In genomic region chr3:101351834-101352233, GRCh38 we compare ENCODE assay signal across 21 cellular contexts. TPM values are rescaled to one million over a fixed set of nuclear protein-coding genes. Genes with fewer than 3 reads are reported as not detected.
DNase-seq lines count a peak whose midpoint lies in the region; ATAC-seq and TF ChIP-seq lines count a peak whose summit lies in the region.
"Had no signal": no experiment of that assay in that cellular context is flagged by ENCODE, and none has a peak within 500 bp of the region (broad histone marks: within the 10 kb centered on the region; RNA-seq: fewer than 3 reads in every experiment).

No MANE protein-coding gene starts in this region.

- H4K20me1 ChIP-seq in GM23248 (ENCODE audit: insufficient read depth) (no peaks in the 10 kb centered on the region), OCI-LY3 (ENCODE audit: insufficient read depth, low read length) (no peaks in the 10 kb centered on the region), neural progenitor cell (ENCODE audit: low read depth) (no peaks in the 10 kb centered on the region)

- H3K27ac Mint-ChIP-seq in neural progenitor cell (no peak overlapping the region), immature natural killer cell (no peak overlapping the region)
- no peak overlapping the region for H3K27ac Mint-ChIP-seq in T-helper 2 cell treated with Interferon-gamma antibody and Interleukin-4, amounts not matched to agents 5 μg/mL and 100 μg/mL, for 36 hours
- H3K27ac Mint-ChIP-seq: activated naive CD4-positive, alpha-beta T cell treated with anti-CD3 and anti-CD28 coated beads, Interleukin-2, amount 10 ng/mL, durations not matched to agents 7 days and 5 days; activated T-cell treated with anti-CD3 and anti-CD28 coated beads, Interleukin-2, amount 50 U/mL, for 72 hours had no signal

- no peak overlapping the region for H3K9ac ChIP-seq in GM23248
- no peak overlapping the region for H3K9ac ChIP-seq in OCI-LY3 (ENCODE audit: low read length)
- H3K9ac ChIP-seq in neural progenitor cell = no peak overlapping the region

- H3K9me3 ChIP-seq in GM23248 (ENCODE audit: low read depth) (no peaks in the 10 kb centered on the region), OCI-LY3 (ENCODE audit: insufficient read depth, low read length) (no peaks in the 10 kb centered on the region), neural progenitor cell (ENCODE audit: low read depth) (no peaks in the 10 kb centered on the region)
- H3K9me3 ChIP-seq: neutrophil had no signal

- H3K79me2 ChIP-seq in GM23248 (ENCODE audit: insufficient read depth) = no peaks in the 10 kb centered on the region
- H3K79me2 ChIP-seq in OCI-LY3 (ENCODE audit: low read length) = no peaks in the 10 kb centered on the region
- no peaks in the 10 kb centered on the region for H3K79me2 ChIP-seq in neural progenitor cell (ENCODE audit: low read depth)

- in situ Hi-C loops in GM23248 (cut with MboI) = no loop called here

- H3K4me1 ChIP-seq in GM23248 (ENCODE audit: insufficient read depth) = no peaks in the 10 kb centered on the region
- no peaks in the 10 kb centered on the region for H3K4me1 ChIP-seq in OCI-LY3 (ENCODE audit: low read length)
- no peaks in the 10 kb centered on the region for H3K4me1 ChIP-seq in neural progenitor cell

- H3K4me1 Mint-ChIP-seq in neural progenitor cell = peaks cover 4% of the 10 kb centered on the region
- no peaks in the 10 kb centered on the region for H3K4me1 Mint-ChIP-seq in immature natural killer cell
- H3K4me1 Mint-ChIP-seq in T-helper 2 cell treated with Interferon-gamma antibody and Interleukin-4, amounts not matched to agents 5 μg/mL and 100 μg/mL, for 36 hours (ENCODE audit: low read depth) = peaks cover 2% of the 10 kb centered on the region
- H3K4me1 Mint-ChIP-seq: activated naive CD4-positive, alpha-beta T cell treated with anti-CD3 and anti-CD28 coated beads, Interleukin-2, amount 10 ng/mL, durations not matched to agents 7 days and 5 days had no signal

- H3F3A ChIP-seq in GM23248 (ENCODE audit: insufficient read depth) (no peaks in the 10 kb centered on the region), neural progenitor cell (ENCODE audit: low read depth) (no peaks in the 10 kb centered on the region)

- no peaks in the 10 kb centered on the region for H3K9me2 ChIP-seq in GM23248 (ENCODE audit: insufficient read depth)

- peaks cover 3% of the 10 kb centered on the region; the same call in 1 of the 2 replicates for H3K36me3 ChIP-seq in GM23248 (ENCODE audit: low read depth)
- peaks cover 2% of the 10 kb centered on the region for H3K36me3 ChIP-seq in OCI-LY3 (replicated peaks; ENCODE audit: low read depth, low read length)
- no peaks in the 10 kb centered on the region for H3K36me3 ChIP-seq in neural progenitor cell
- H3K36me3 ChIP-seq: neutrophil had no signal

- H3K9me3 Mint-ChIP-seq in neural progenitor cell = no peaks in the 10 kb centered on the region
- H3K9me3 Mint-ChIP-seq in immature natural killer cell = no peaks in the 10 kb centered on the region
- no peaks in the 10 kb centered on the region for H3K9me3 Mint-ChIP-seq in T-helper 2 cell treated with Interferon-gamma antibody and Interleukin-4, amounts not matched to agents 5 μg/mL and 100 μg/mL, for 36 hours
- H3K9me3 Mint-ChIP-seq: activated naive CD4-positive, alpha-beta T cell treated with anti-CD3 and anti-CD28 coated beads, Interleukin-2, amount 10 ng/mL, durations not matched to agents 7 days and 5 days; activated T-cell treated with anti-CD3 and anti-CD28 coated beads, Interleukin-2, amount 50 U/mL, for 72 hours; CD8-positive, alpha-beta T cell had no signal

- WGBS in GM23248 (ENCODE audit: low coverage in 1 of 2, low lambda C conversion rate in 2 of 2, missing lambda C conversion rate in 2 of 2), 2 experiments = 93 to 98% methylated on average over 1 of the region's 1 CpG

- H2AFZ ChIP-seq in GM23248 (no peak overlapping the region), OCI-LY3 (ENCODE audit: low read depth, low read length) (no peak overlapping the region), neural progenitor cell (replicated peaks) (no peak overlapping the region)

- no peak for ATAC-seq in GM19328 (IDR thresholded peaks at IDR 0.05; ENCODE audit: unreplicated experiment)
- ATAC-seq: activated T-cell treated with anti-CD3 and anti-CD28 coated beads, Interleukin-2, amount 50 U/mL, for 72 hours; CD8-positive, alpha-beta T cell had no signal

- H3K4me2 ChIP-seq in GM23248 (ENCODE audit: unreplicated experiment) = no peak overlapping the region
- H3K4me2 ChIP-seq in OCI-LY3 (ENCODE audit: low read length) = peak overlapping the region; percentile 12; the same call in 1 of the 2 replicates
- H3K4me2 ChIP-seq in neural progenitor cell = no peak overlapping the region
- H3K4me2 ChIP-seq: smooth muscle cell had no signal

- H3K27me3 Mint-ChIP-seq in neural progenitor cell (ENCODE audit: insufficient read depth, low read depth) (no peaks in the 10 kb centered on the region), immature natural killer cell (ENCODE audit: low read depth in 3 of 3) (peaks cover 0 to 3% (median 0%) of the 10 kb centered on the region in 3 donors)
- no peaks in the 10 kb centered on the region for H3K27me3 Mint-ChIP-seq in T-helper 2 cell treated with Interferon-gamma antibody and Interleukin-4, amounts not matched to agents 5 μg/mL and 100 μg/mL, for 36 hours (ENCODE audit: low read depth)
- H3K27me3 Mint-ChIP-seq: activated naive CD4-positive, alpha-beta T cell treated with anti-CD3 and anti-CD28 coated beads, Interleukin-2, amount 10 ng/mL, durations not matched to agents 7 days and 5 days had no signal

- peak; percentile 1 for DNase-seq in GM23248
- DNase-seq in choroid plexus epithelial cell (ENCODE audit: low read depth) = peak; percentile 12
- no peak for DNase-seq in neural progenitor cell (ENCODE audit: low spot score)
- no peak for DNase-seq in immature natural killer cell
- no peak for DNase-seq in T-helper 2 cell treated with Interferon-gamma antibody and Interleukin-4, amounts not matched to agents 5 μg/mL and 100 μg/mL, for 36 hours (ENCODE audit: low spot score)
- DNase-seq: activated naive CD4-positive, alpha-beta T cell treated with anti-CD3 and anti-CD28 coated beads, Interleukin-2, amount 10 ng/mL, durations not matched to agents 7 days and 5 days; CD8-positive, alpha-beta T cell; DMS53; kidney glomerular epithelial cell; NCI-H1436; NCI-H524 treated with DMSO at 0.1 percent for 48 hours; Right ventricle myocardium superior; stimulated activated CD4-positive, alpha-beta T cell treated with anti-CD3 and anti-CD28 coated beads, Interleukin-2, amount 100 ng/mL, for 48 hours; stimulated activated naive CD4-positive, alpha-beta T cell treated with Interleukin-2 at 50 U/mL for 16 hours; SW 1271 had no signal

- no peak overlapping the region for H3K4me3 ChIP-seq in GM23248
- H3K4me3 ChIP-seq in OCI-LY3 (ENCODE audit: low read length) = no peak overlapping the region
- no peak overlapping the region for H3K4me3 ChIP-seq in choroid plexus epithelial cell (ENCODE audit: low read depth, low read length)
- H3K4me3 ChIP-seq in neural progenitor cell = no peak overlapping the region
- H3K4me3 ChIP-seq: lung, smooth muscle cell had no signal

- H3K27me3 ChIP-seq in GM23248 (replicated peaks; ENCODE audit: insufficient read depth) = no peaks in the 10 kb centered on the region
- no peaks in the 10 kb centered on the region for H3K27me3 ChIP-seq in OCI-LY3 (ENCODE audit: low read depth, low read length)
- no peaks in the 10 kb centered on the region for H3K27me3 ChIP-seq in neural progenitor cell
- H3K27me3 ChIP-seq: neutrophil had no signal

- TF ChIP-seq CTCF in OCI-LY3 (IDR thresholded peaks at IDR 0.05; ENCODE audit: low read depth, low read length) (no peak), choroid plexus epithelial cell (conservative IDR thresholded peaks at IDR 0.05; ENCODE audit: low read depth, low read length) (no peak), neural progenitor cell (IDR thresholded peaks at IDR 0.05) (no peak)

- H3K27ac ChIP-seq in GM23248 = no peak overlapping the region
- no peak overlapping the region for H3K27ac ChIP-seq in OCI-LY3 (ENCODE audit: low read length)
- peak overlapping the region; percentile 15 for H3K27ac ChIP-seq in neural progenitor cell
- H3K27ac ChIP-seq: neutrophil had no signal

- peaks cover 12% of the 10 kb centered on the region for H3K36me3 Mint-ChIP-seq in neural progenitor cell
- H3K36me3 Mint-ChIP-seq in immature natural killer cell = peaks cover 0 to 24% (median 10%) of the 10 kb centered on the region in 3 donors
- H3K36me3 Mint-ChIP-seq in T-helper 2 cell treated with Interferon-gamma antibody and Interleukin-4, amounts not matched to agents 5 μg/mL and 100 μg/mL, for 36 hours (ENCODE audit: low read depth) = peaks cover 10% of the 10 kb centered on the region

- H3K4me3 Mint-ChIP-seq in neural progenitor cell (no peak overlapping the region), immature natural killer cell (no peak overlapping the region)
- H3K4me3 Mint-ChIP-seq in T-helper 2 cell treated with Interferon-gamma antibody and Interleukin-4, amounts not matched to agents 5 μg/mL and 100 μg/mL, for 36 hours = no peak overlapping the region
- H3K4me3 Mint-ChIP-seq: activated naive CD4-positive, alpha-beta T cell treated with anti-CD3 and anti-CD28 coated beads, Interleukin-2, amount 10 ng/mL, durations not matched to agents 7 days and 5 days; activated T-cell treated with anti-CD3 and anti-CD28 coated beads, Interleukin-2, amount 50 U/mL, for 72 hours; CD8-positive, alpha-beta T cell had no signal

RNA-seq across cellular contexts. Expression of gene IMPG2, which starts 31.5 kb away (rescaled TPM):
- 0.11 TPM in 1 of 2 replicates, not detected in the other for total RNA-seq in GM23248 (2014; rRNA removed; shearing (Covaris generic))
- polyA plus RNA-seq in GM23248 (2016; fragmentation: Nextera tagmentation; extraction: Ambion mirVana) (0.04 TPM in 1 of 2 replicates, not detected in the other), immature natural killer cell (under 1 TPM in 2 of 3 donors, not detected in 1; 0.04 TPM)
- 0.03 and 0.15 TPM in 2 replicates for total RNA-seq in neural progenitor cell (ENCODE audit: low replicate concordance)

Comparison
In these comparisons a context has a peak if more than half of its experiments do, and no peak if none do; other contexts are left out.
1. DNase-seq: peak in GM23248 (single experiment) and choroid plexus epithelial cell (single experiment); none in neural progenitor cell (single experiment), immature natural killer cell (0 of 3) and T-helper 2 cell treated with Interferon-gamma antibody and Interleukin-4, amounts not matched to agents 5 μg/mL and 100 μg/mL, for 36 hours (single experiment).